In genomic region chr19:14072535-14073231, GRCh38 we compare ENCODE assay signal across 7 cellular contexts. TPM values are rescaled to one million over a fixed set of nuclear protein-coding genes. Genes with fewer than 3 reads are reported as not detected.
DNase-seq lines count a peak whose midpoint lies in the region; ATAC-seq and TF ChIP-seq lines count a peak whose summit lies in the region.

MISP3 (plus strand) TSS chr19:14072786; CDS start chr19:14073310, 524 bp downstream.

- TF ChIP-seq CTCF in WTC11 (IDR thresholded peaks at IDR 0.05) (no peak), epithelial cell of proximal tubule (conservative IDR thresholded peaks at IDR 0.05; ENCODE audit: low read depth, low read length) (no peak)

- H3K27me3 ChIP-seq in aorta (ENCODE audit: control insufficient read depth in 1 of 2, insufficient read depth in 2 of 2, low read length in 1 of 2) = no peaks in the 10 kb centered on the region

- no peaks in the 10 kb centered on the region for H3K9me3 Mint-ChIP-seq in WTC11
- no peaks in the 10 kb centered on the region for H3K9me3 Mint-ChIP-seq in naive thymus-derived CD8-positive, alpha-beta T cell

- WGBS in aorta, 2 donors = 0 to 1% methylated on average over 40 to 49 of the region's 49 CpGs

- no peak for TF ChIP-seq EP300 in Ishikawa (IDR thresholded peaks at IDR 0.05; ENCODE audit: borderline replicate concordance)

- H3K4me3 ChIP-seq in epithelial cell of proximal tubule (ENCODE audit: low read depth, low read length) (peak within 1 kb of the TSS; percentile 85), aorta (ENCODE audit: low read length in 2 of 2) (peak within 1 kb of the TSS; percentile 52 to 67)

- DNase-seq in WTC11 (ENCODE audit: low spot score) (no peak), epithelial cell of proximal tubule (ENCODE audit: low read depth) (no peak), aorta (no peak)
- peak in 4 of 10 donors; percentile 13 to 26 (median 18) for DNase-seq in naive thymus-derived CD8-positive, alpha-beta T cell

- H3K27ac ChIP-seq in aorta (ENCODE audit: low read depth in 1 of 2, low read length in 2 of 2) = peak within 1 kb of the TSS in 1 of 2 donors; percentile 69

- CTCF ChIA-PET in WTC11 (lab: Charles Lee) = interaction anchor here (0.6 to 6.6 kb wide), 53 partner anchors 8 to 481 kb away, joined by 3 to 164 read pairs (median 6); partner anchors contain the start of genes ASF1B, DCAF15, IL27RA and NANOS3

- H3K27ac Mint-ChIP-seq in WTC11 = no peak within 1 kb of the TSS
- H3K27ac Mint-ChIP-seq in naive thymus-derived CD8-positive, alpha-beta T cell = peak within 1 kb of the TSS in 7 of 10 donors; percentile 57 to 97 (median 87)

- intact Hi-C loops in aorta (cut with DNase I) = loop anchor here (2.0 to 10.0 kb wide), 2 partner anchors 192 to 298 kb away; partner anchors contain the start of gene C19orf53 (in 1 of the 2)

- POLR2A ChIA-PET in WTC11 (lab: Charles Lee) = interaction anchor here (1.0 to 1.4 kb wide), 2 partner anchors 16 to 192 kb away, joined by 3 to 4 read pairs; no protein-coding TSS in a partner anchor
- POLR2A ChIA-PET in naive thymus-derived CD8-positive, alpha-beta T cell (lab: Charles Lee) = interaction anchor here (0.5 to 1.6 kb wide), 13 partner anchors 15 to 348 kb away, joined by 3 to 10 read pairs (median 4); partner anchors contain the start of genes ASF1B, DCAF15, IL27RA and ZSWIM4

- no peaks in the 10 kb centered on the region for H3K4me1 ChIP-seq in aorta (ENCODE audit: control insufficient read depth in 1 of 2, insufficient read depth in 2 of 2, low read length in 2 of 2)

- peaks cover 8% of the 10 kb centered on the region; the same call in 1 of the 2 replicates for H3K4me1 Mint-ChIP-seq in WTC11
- H3K4me1 Mint-ChIP-seq in naive thymus-derived CD8-positive, alpha-beta T cell = peaks cover 7 to 21% (median 17%) of the 10 kb centered on the region in 4 donors

- H3K27me3 Mint-ChIP-seq in WTC11 (ENCODE audit: low read depth) = peaks cover 67% of the 10 kb centered on the region
- H3K27me3 Mint-ChIP-seq in naive thymus-derived CD8-positive, alpha-beta T cell = no peaks in the 10 kb centered on the region

- no peak for TF ChIP-seq RAD21 in Ishikawa (IDR thresholded peaks at IDR 0.05; ENCODE audit: low read depth)

- H3K4me3 Mint-ChIP-seq in WTC11 = peak within 1 kb of the TSS; percentile 84
- peak within 1 kb of the TSS; percentile 84 to 97 (median 92) for H3K4me3 Mint-ChIP-seq in naive thymus-derived CD8-positive, alpha-beta T cell

- no peaks in the 10 kb centered on the region for H3K9me3 ChIP-seq in aorta (ENCODE audit: control insufficient read depth, low read length)

- ATAC-seq in GM18498 (IDR thresholded peaks at IDR 0.05; ENCODE audit: unreplicated experiment) (peak; percentile 36), WTC11 (peak; percentile 5), aorta (ENCODE audit: low FRiP score) (peak; percentile 8), GM18502 (IDR thresholded peaks at IDR 0.05; ENCODE audit: poor library complexity, unreplicated experiment) (no peak)
- ATAC-seq in naive thymus-derived CD8-positive, alpha-beta T cell = peak in 1 of 2 donors; percentile 1

- no peaks in the 10 kb centered on the region for H3K36me3 Mint-ChIP-seq in WTC11
- H3K36me3 Mint-ChIP-seq in naive thymus-derived CD8-positive, alpha-beta T cell = no peaks in the 10 kb centered on the region

- no peaks in the 10 kb centered on the region for H3K36me3 ChIP-seq in aorta (ENCODE audit: control insufficient read depth in 1 of 2, insufficient read depth in 2 of 2, low read length in 1 of 2)

TF ChIP-seq in Ishikawa, 13 proteins besides CTCF, POLR2A, EP300 and RAD21:
- TF ChIP-seq FOXM1 (IDR thresholded peaks at IDR 0.05; ENCODE audit: borderline replicate concordance, low read depth) = no peak
- TF ChIP-seq YY1 (IDR thresholded peaks at IDR 0.05; ENCODE audit: low read depth) = no peak
- peak; percentile 16; the same call in 1 of the 2 replicates for TF ChIP-seq ZBTB7A (IDR thresholded peaks at IDR 0.05; ENCODE audit: low read depth)
TF ChIP-seq in Ishikawa: peak in this region for 1.

TF ChIP-seq in WTC11, 78 proteins besides CTCF, POLR2A, EP300 and RAD21:
- TF ChIP-seq MYBL2 (CRISPR knock-in tag; IDR thresholded peaks at IDR 0.05) (0 out of 2 replicates have a peak, but pooled peaks have one; percentile 2), HMGXB4 (CRISPR knock-in tag; IDR thresholded peaks at IDR 0.05) (peak; percentile 2; the same call in 1 of the 2 replicates), NR1H2 (CRISPR knock-in tag; IDR thresholded peaks at IDR 0.05) (no peak)

RNA-seq across cellular contexts. Expression of gene MISP3, which starts in this region (rescaled TPM):
- total RNA-seq in WTC11 (2021) (2.4 to 3.4 TPM (median 3.2 TPM) in 3 replicates), epithelial cell of proximal tubule (0.80 and 6.0 TPM in 2 replicates), aorta (1 to 10 TPM; 1.2 to 2.2 TPM)
- total RNA-seq in naive thymus-derived CD8-positive, alpha-beta T cell = under 1 TPM; 0.44 to 0.99 TPM
- 1 to 10 TPM in 1 of 3 donors, under 1 TPM in 2; 0.36 to 1.4 (median 0.59) TPM for polyA plus RNA-seq in naive thymus-derived CD8-positive, alpha-beta T cell
- 1 to 10 TPM; 4.7 to 6.6 TPM for polyA plus RNA-seq in aorta
